35 cellular contexts compared by ENCODE assay signal in genomic region chr6:140376209-140376608, GRCh38.
"Had no signal": no experiment of that assay in that cellular context is flagged by ENCODE, and none has a peak within 500 bp of the region (broad histone marks: within the 10 kb centered on the region; RNA-seq: fewer than 3 reads in every experiment).

No MANE protein-coding gene starts in this region.

- H3K4me3 ChIP-seq: MG63 had no signal

- DNase-seq: Karpas-422, Kasumi-1, MG63, MM.1S, MV-4-11, NCI-H1048, NCI-H1092, NCI-H1092 treated with DMSO at 0.1 percent for 48 hours, NCI-H1105, NCI-H1105 treated with DMSO at 0.1 percent for 48 hours, NCI-H1417, NCI-H1417 treated with DMSO at 0.1 percent for 48 hours, NCI-H1436, NCI-H1436 treated with DMSO at 0.1 percent for 48 hours, NCI-H146, NCI-H1694, NCI-H1694 treated with DMSO at 0.1 percent for 48 hours, NCI-H187, NCI-H187 treated with DMSO at 0.1 percent for 48 hours, NCI-H1930, NCI-H2029, NCI-H2029 treated with DMSO at 0.1 percent for 48 hours, NCI-H2081, NCI-H2081 treated with DMSO at 0.1 percent for 48 hours, NCI-H2107, NCI-H2171, NCI-H2171 treated with DMSO at 0.1 percent for 48 hours, NCI-H2227 treated with DMSO at 0.1 percent for 48 hours, NCI-H226, NCI-H345, NCI-H446, NCI-H446 treated with DMSO at 0.1 percent for 48 hours, NCI-H510A, NCI-H510A treated with DMSO at 0.1 percent for 48 hours, NCI-H524 had no signal

- H3K36me3 ChIP-seq: MG63 had no signal

- H3K9me3 ChIP-seq: MG63 had no signal

- H3K27me3 ChIP-seq: MG63 had no signal
